Comparison of ENCODE assay signal across 22 cellular contexts in genomic region chr6:16823700-16824352, GRCh38.
DNase-seq lines count a peak whose midpoint lies in the region; ATAC-seq, FAIRE-seq and TF ChIP-seq lines count a peak whose summit lies in the region.
"Had no signal": no experiment of that assay in that cellular context is flagged by ENCODE, and none has a peak within 500 bp of the region (broad histone marks: within the 10 kb centered on the region; RNA-seq: fewer than 3 reads in every experiment).

No MANE protein-coding gene starts in this region.

- H4K20me1 ChIP-seq in BLaER1 treated with 17β-estradiol and CSF1 and Interleukin-3, amounts not matched to agents 10 nM and 100 nM: no peaks in the 10 kb centered on the region
- H4K20me1 ChIP-seq in GM12878 (ENCODE audit: control insufficient read depth, insufficient read depth) (no peaks in the 10 kb centered on the region), HepG2 (ENCODE audit: insufficient read depth, low read length) (no peaks in the 10 kb centered on the region)
- H4K20me1 ChIP-seq: BLaER1 had no signal

- TF ChIP-seq EP300 in GM12878 (IDR thresholded peaks at IDR 0.05; ENCODE audit: borderline replicate concordance in 1 of 2, control insufficient read depth in 1 of 2, low read depth in 2 of 2, low read length in 2 of 2) (no peak), HepG2 (IDR thresholded peaks at IDR 0.05; ENCODE audit: low read depth in 2 of 2, low read length in 2 of 2) (no peak), HepG2 (CRISPR knock-in tag; IDR thresholded peaks at IDR 0.05; ENCODE audit: borderline replicate concordance) (no peak)

- H3K79me2 ChIP-seq in GM12878 (ENCODE audit: control insufficient read depth, insufficient read depth, low read length) (no peaks in the 10 kb centered on the region), HepG2 (ENCODE audit: insufficient read depth, low read length) (no peaks in the 10 kb centered on the region)

- BruUV-seq in GM12878 (replicated peaks; lab: Mats Ljungman, UMichigan) (no TSS peak), HepG2 (replicated peaks; lab: Mats Ljungman, UMichigan) (no TSS peak)

- TF ChIP-seq CTCF in GM12878 (IDR thresholded peaks at IDR 0.05 in 2 of 3, conservative IDR thresholded peaks at IDR 0.05 in 1 of 3; ENCODE audit: control insufficient read depth in 2 of 3, extremely low read depth in 1 of 3, insufficient read depth in 1 of 3, low read depth in 3 of 3, low read length in 3 of 3) (no peak), HepG2 (CRISPR knock-in tag; IDR thresholded peaks at IDR 0.05) (no peak), nephron progenitor cell (IDR thresholded peaks at IDR 0.05) (no peak)

- no peaks in the 10 kb centered on the region for H3K27me3 ChIP-seq in BLaER1 treated with 17β-estradiol and CSF1 and Interleukin-3, amounts not matched to agents 10 nM and 100 nM
- H3K27me3 ChIP-seq in GM12878 (replicated peaks in 1 of 2; ENCODE audit: control insufficient read depth in 2 of 2, insufficient read depth in 2 of 2, low read length in 1 of 2) (no peaks in the 10 kb centered on the region), HepG2 (ENCODE audit: control insufficient read depth in 1 of 2, insufficient read depth in 2 of 2, low read length in 2 of 2) (no peaks in the 10 kb centered on the region; a peak in 1 of 5 replicates)
- H3K27me3 ChIP-seq: BLaER1 had no signal

- peaks cover 15 to 44% (median 26%) of the 10 kb centered on the region in 10 experiments for H3K4me1 ChIP-seq in BLaER1 treated with 17β-estradiol and CSF1 and Interleukin-3, amounts not matched to agents 10 nM and 100 nM
- H3K4me1 ChIP-seq in GM12878 (ENCODE audit: control insufficient read depth, insufficient read depth, low read length) (0 out of 2 replicates have a peak, but pooled peaks cover 3% of the 10 kb centered on the region), HepG2 (ENCODE audit: insufficient read depth, low read length) (peaks cover 47% of the 10 kb centered on the region)

- RAD21 ChIA-PET in GM12878 (lab: Charles Lee; ENCODE audit: unreplicated experiment): no interaction called here

- H3K36me3 Mint-ChIP-seq in nephron progenitor cell (ENCODE audit: low read depth): no peaks in the 10 kb centered on the region
- H3K36me3 Mint-ChIP-seq: CD14-positive monocyte; CD8-positive, alpha-beta memory T cell had no signal

- peaks cover 17% of the 10 kb centered on the region for H3K27me3 Mint-ChIP-seq in nephron progenitor cell (ENCODE audit: low read depth, poor library complexity)

- intact Hi-C loops in GM12878 (cut with micrococcal nuclease; ENCODE audit: unreplicated experiment) (no loop called here), HepG2 (cut with micrococcal nuclease; ENCODE audit: unreplicated experiment) (loop anchor here (5.0 kb wide), 1 partner anchor 62 kb away; the partner anchor contains the start of gene ATXN1)

- peak overlapping the region in 5 of 11 experiments; percentile 49 to 68 (median 59); a peak in 8 of 22 replicates for H3K27ac ChIP-seq in BLaER1 treated with 17β-estradiol and CSF1 and Interleukin-3, amounts not matched to agents 10 nM and 100 nM
- no peak overlapping the region for H3K27ac ChIP-seq in GM12878 (ENCODE audit: control insufficient read depth, insufficient read depth)
- no peak overlapping the region for H3K27ac ChIP-seq in HepG2 (ENCODE audit: extremely low read length, insufficient read depth, low read length)
- H3K27ac ChIP-seq: BLaER1, GM23248 had no signal

- POLR2A ChIA-PET in GM12878 (lab: Charles Lee): no interaction called here
- POLR2A ChIA-PET in HepG2 (lab: Yijun Ruan, JAX): interaction anchor here (1.3 kb wide), 1 partner anchor 24 kb away, joined by 3 read pairs; no protein-coding TSS in a partner anchor

- no peak for DNase-seq in GM12878 (ENCODE audit: low read depth, low spot score)
- no peak for DNase-seq in HepG2 (ENCODE audit: low spot score)
- DNase-seq in activated naive CD4-positive, alpha-beta T cell treated with anti-CD3 and anti-CD28 coated beads, Interleukin-2, amount 50 U/mL, for 16 hours: no peak
- DNase-seq in nephron progenitor cell: no peak
- DNase-seq: CD4-positive, alpha-beta T cell; CD8-positive, alpha-beta memory T cell; DMS 273 treated with DMSO at 0.1 percent for 48 hours; DMS79; EL; GDM1; GM23248; H9; HFFc6 had no signal

- H3K27ac Mint-ChIP-seq in nephron progenitor cell: no peak overlapping the region
- H3K27ac Mint-ChIP-seq: B cell; CD4-positive, alpha-beta T cell; CD8-positive, alpha-beta memory T cell; H9; HFFc6 had no signal

- no peak overlapping the region for H3K4me3 ChIP-seq in BLaER1 treated with 17β-estradiol and CSF1 and Interleukin-3, amounts not matched to agents 10 nM and 100 nM
- H3K4me3 ChIP-seq in GM12878 (no peak overlapping the region), HepG2 (replicated peaks in 1 of 3; ENCODE audit: insufficient read depth in 1 of 3, low read depth in 2 of 3, low read length in 3 of 3) (no peak overlapping the region)
- H3K4me3 ChIP-seq: BLaER1, GM23248 had no signal

- TF ChIP-seq RAD21 in GM12878 (IDR thresholded peaks at IDR 0.05; ENCODE audit: insufficient read depth, low read depth, low read length) (no peak), HepG2 (CRISPR knock-in tag; IDR thresholded peaks at IDR 0.05) (no peak)

- H3K9me3 Mint-ChIP-seq in nephron progenitor cell: no peaks in the 10 kb centered on the region
- H3K9me3 Mint-ChIP-seq: CD4-positive, alpha-beta T cell; CD8-positive, alpha-beta memory T cell; HFFc6 had no signal

- no peak overlapping the region for H3K9ac ChIP-seq in BLaER1 treated with 17β-estradiol and CSF1 and Interleukin-3, amounts not matched to agents 10 nM and 100 nM
- H3K9ac ChIP-seq in GM12878 (ENCODE audit: control insufficient read depth, insufficient read depth, low read length) (no peak overlapping the region), HepG2 (ENCODE audit: insufficient read depth, low read depth, low read length) (no peak overlapping the region)
- H3K9ac ChIP-seq: BLaER1, GM23248 had no signal

- no peak for TF ChIP-seq POLR2A in GM12878 (IDR thresholded peaks at IDR 0.05; ENCODE audit: low read depth, low read length)
- no peak for TF ChIP-seq POLR2A in HepG2 (IDR thresholded peaks at IDR 0.05; ENCODE audit: insufficient read depth in 1 of 2, low read depth in 2 of 2, low read length in 2 of 2)

- peak overlapping the region in 9 of 11 experiments; percentile 74 to 92 (median 79); a peak in 17 of 22 replicates for H3K4me2 ChIP-seq in BLaER1 treated with 17β-estradiol and CSF1 and Interleukin-3, amounts not matched to agents 10 nM and 100 nM
- H3K4me2 ChIP-seq in GM12878 (ENCODE audit: control insufficient read depth, insufficient read depth) (no peak overlapping the region), HepG2 (ENCODE audit: low read depth, low read length) (no peak overlapping the region)

- SMC1A ChIA-PET in GM12878 (lab: Charles Lee; ENCODE audit: uncharacterized antibody, unreplicated experiment): interaction anchor here (1.5 kb wide), 3 partner anchors 10 to 132 kb away, joined by 4 to 5 read pairs (median 4); no protein-coding TSS in a partner anchor

- H3K9me3 ChIP-seq in BLaER1 treated with 17β-estradiol and CSF1 and Interleukin-3, amounts not matched to agents 10 nM and 100 nM (replicated peaks in 1 of 11): no peaks in the 10 kb centered on the region
- H3K9me3 ChIP-seq in GM12878 (replicated peaks; ENCODE audit: control insufficient read depth, insufficient read depth, low read length) (no peaks in the 10 kb centered on the region; the same call in 2 of the 3 replicates), HepG2 (ENCODE audit: low read length) (no peaks in the 10 kb centered on the region)
- H3K9me3 ChIP-seq: BLaER1 had no signal

- in situ Hi-C loops in GM12878 (cut with MboI) (no loop called here), HepG2 (cut with HindIII; ENCODE audit: extremely low pct_ligation_motif_present, low pct_unique_long_range_greater_than_20kb) (no loop called here)

- no peak overlapping the region for H3K4me3 Mint-ChIP-seq in nephron progenitor cell
- H3K4me3 Mint-ChIP-seq: B cell; CD4-positive, alpha-beta T cell; CD8-positive, alpha-beta memory T cell; H9; HFFc6 had no signal

- CTCF ChIA-PET in GM12878 (lab: Yijun Ruan, JAX) (interaction anchor here (1.0 to 1.4 kb wide), 2 partner anchors 60 to 141 kb away, joined by 3 read pairs; no protein-coding TSS in a partner anchor), HepG2 (lab: Yijun Ruan, JAX; ENCODE audit: low intra/inter-chr PET ratio, low total read pairs) (no interaction called here)

- no peaks in the 10 kb centered on the region for H3K36me3 ChIP-seq in BLaER1 treated with 17β-estradiol and CSF1 and Interleukin-3, amounts not matched to agents 10 nM and 100 nM
- H3K36me3 ChIP-seq in GM12878 (ENCODE audit: control insufficient read depth in 2 of 2, insufficient read depth in 2 of 2, low read length in 1 of 2): no peaks in the 10 kb centered on the region
- no peaks in the 10 kb centered on the region for H3K36me3 ChIP-seq in HepG2 (replicated peaks in 1 of 2; ENCODE audit: control insufficient read depth in 1 of 2, insufficient read depth in 2 of 2, low read length in 2 of 2)
- H3K36me3 ChIP-seq: BLaER1 had no signal

- 100% methylated on average over 2 of the region's 2 CpGs for WGBS in GM12878 (ENCODE audit: insufficient coverage, insufficient replicate concordance, low lambda C conversion rate, missing lambda C conversion rate)
- 69% methylated on average over 2 of the region's 2 CpGs for WGBS in HepG2 (ENCODE audit: low lambda C conversion rate)

- ATAC-seq in GM12878 (no peak), HepG2 (no peak), HG02884 (IDR thresholded peaks at IDR 0.05; ENCODE audit: unreplicated experiment) (no peak)

- no peaks in the 10 kb centered on the region for H3K4me1 Mint-ChIP-seq in nephron progenitor cell

- FAIRE-seq in GM12878 (lab: Jason Lieb, UNC) (no peak), HepG2 (lab: Jason Lieb, UNC) (no peak)
- FAIRE-seq: A204.1, D721Med, GM12891, GM18507 had no signal

- no peak overlapping the region for H2AFZ ChIP-seq in GM12878 (ENCODE audit: control insufficient read depth, low read depth, low read length)
- no peak overlapping the region for H2AFZ ChIP-seq in HepG2 (ENCODE audit: low read length)
- H2AFZ ChIP-seq: GM23248 had no signal

TF ChIP-seq in HepG2, 621 proteins besides CTCF, POLR2A, EP300 and RAD21 (continues in another document):
- TF ChIP-seq TBX2 (CRISPR knock-in tag; IDR thresholded peaks at IDR 0.05; ENCODE audit: borderline replicate concordance) (no peak), ZNF674 (CRISPR knock-in tag; IDR thresholded peaks at IDR 0.05; ENCODE audit: low read depth) (no peak)

Comparison
In these comparisons a context has a peak if more than half of its experiments do, and no peak if none do; other contexts are left out.
1. H3K4me2 ChIP-seq: peak in BLaER1 treated with 17β-estradiol and CSF1 and Interleukin-3, amounts not matched to agents 10 nM and 100 nM (9 of 11); none in GM12878 (single experiment) and HepG2 (single experiment).